In the genomic region with DNA sequence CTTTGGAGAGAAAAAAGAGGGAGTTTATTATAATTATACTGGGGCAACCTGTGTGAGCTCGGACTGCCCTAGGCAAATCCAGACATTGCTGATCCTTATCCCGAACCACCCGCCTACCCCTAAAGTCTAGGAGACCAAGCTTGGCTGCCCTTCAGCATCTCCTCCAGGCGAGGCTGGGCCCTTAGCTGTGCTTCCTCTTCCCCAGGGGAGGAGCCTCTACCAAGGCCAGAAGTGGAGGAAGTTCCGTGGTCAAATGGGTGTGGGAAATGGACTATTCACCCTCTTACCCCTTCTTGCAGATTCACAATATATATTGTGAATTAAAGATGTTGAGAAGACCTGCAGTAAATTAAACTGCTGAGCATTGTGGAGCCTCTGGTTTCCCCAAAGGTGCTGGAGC, we compare ENCODE assay signal across 16 cellular contexts.
DNase-seq lines count a peak whose midpoint lies in the region; ATAC-seq, FAIRE-seq and TF ChIP-seq lines count a peak whose summit lies in the region.
"Had no signal": no experiment of that assay in that cellular context is flagged by ENCODE, and none has a peak within 500 bp of the region (broad histone marks: within the 10 kb centered on the region; RNA-seq: fewer than 3 reads in every experiment).

No MANE protein-coding gene starts in this region.

- H3K9me3 ChIP-seq in right lobe of liver, result no peaks in the 10 kb centered on the region
- H3K9me3 ChIP-seq in HepG2 (ENCODE audit: low read length), result no peaks in the 10 kb centered on the region
- H3K9me3 ChIP-seq in K562 (replicated peaks; ENCODE audit: control insufficient read depth, insufficient read depth, low read depth, low read length), result no peaks in the 10 kb centered on the region
- H3K9me3 ChIP-seq in left lung, result no peaks in the 10 kb centered on the region
- no peaks in the 10 kb centered on the region for H3K9me3 ChIP-seq in upper lobe of right lung
- no peaks in the 10 kb centered on the region for H3K9me3 ChIP-seq in neuronal stem cell (replicated peaks in 1 of 2; ENCODE audit: control insufficient read depth in 2 of 2, insufficient read depth in 1 of 2, low read depth in 1 of 2, low read length in 2 of 2)
- no peaks in the 10 kb centered on the region for H3K9me3 ChIP-seq in endodermal cell (ENCODE audit: control insufficient read depth, low read length)
- H3K9me3 ChIP-seq: SJSA1 had no signal

- H3K18ac ChIP-seq in neuronal stem cell (ENCODE audit: low read length), result no peak overlapping the region

- CTCF ChIA-PET in HepG2 (lab: Yijun Ruan, JAX; ENCODE audit: low intra/inter-chr PET ratio, low total read pairs), result no interaction called here
- CTCF ChIA-PET in K562 (lab: Yijun Ruan, JAX; ENCODE audit: low intra/inter-chr PET ratio), result no interaction called here

- H2AK5ac ChIP-seq in neuronal stem cell (ENCODE audit: low read depth, low read length), result no peak overlapping the region

- no peak overlapping the region for H2BK15ac ChIP-seq in neuronal stem cell (ENCODE audit: low read length)

- H3K4me3 ChIP-seq in right lobe of liver (no peak overlapping the region), HepG2 (replicated peaks in 1 of 3; ENCODE audit: insufficient read depth in 1 of 3, low read depth in 2 of 3, low read length in 3 of 3) (no peak overlapping the region), K562 (no peak overlapping the region), left lung (no peak overlapping the region), upper lobe of right lung (no peak overlapping the region), neuronal stem cell (ENCODE audit: low read length in 2 of 2) (no peak overlapping the region), endodermal cell (ENCODE audit: low read length) (no peak overlapping the region)
- H3K4me3 ChIP-seq: GM23338, SJSA1 had no signal

- H3K9ac ChIP-seq in HepG2 (ENCODE audit: insufficient read depth, low read depth, low read length) (no peak overlapping the region), K562 (ENCODE audit: insufficient read depth in 1 of 2, low read depth in 2 of 2, low read length in 2 of 2) (no peak overlapping the region), neuronal stem cell (ENCODE audit: low read depth, low read length, poor library complexity) (no peak overlapping the region), endodermal cell (ENCODE audit: extremely low read depth, low read length, poor library complexity, severe bottlenecking) (no peak overlapping the region)

- no peak overlapping the region for H3K23ac ChIP-seq in neuronal stem cell (ENCODE audit: low read depth, low read length, poor library complexity)

- no peaks in the 10 kb centered on the region for H3K27me3 ChIP-seq in right lobe of liver
- peaks cover 6 to 53% of the 10 kb centered on the region in 2 experiments for H3K27me3 ChIP-seq in HepG2 (ENCODE audit: control insufficient read depth in 1 of 2, insufficient read depth in 2 of 2, low read length in 2 of 2)
- H3K27me3 ChIP-seq in K562 (ENCODE audit: control insufficient read depth in 2 of 2, insufficient read depth in 2 of 2, low read length in 2 of 2), result no peaks in the 10 kb centered on the region
- peaks cover 0 to 6% of the 10 kb centered on the region in 2 donors for H3K27me3 ChIP-seq in left lung
- H3K27me3 ChIP-seq in upper lobe of right lung, result no peaks in the 10 kb centered on the region
- H3K27me3 ChIP-seq in neuronal stem cell (ENCODE audit: control insufficient read depth in 3 of 3, insufficient read depth in 3 of 3, low read depth in 1 of 3, low read length in 3 of 3), result peaks cover 0 to 5% (median 0%) of the 10 kb centered on the region in 3 experiments
- peaks cover 16% of the 10 kb centered on the region for H3K27me3 ChIP-seq in endodermal cell (ENCODE audit: control insufficient read depth, insufficient read depth, low read length, poor library complexity, severe bottlenecking)
- H3K27me3 ChIP-seq: SJSA1 had no signal

- no peak for TF ChIP-seq RAD21 in HepG2 (CRISPR knock-in tag; IDR thresholded peaks at IDR 0.05)
- no peak for TF ChIP-seq RAD21 in K562 (CRISPR knock-in tag; conservative IDR thresholded peaks at IDR 0.05 in 1 of 2, IDR thresholded peaks at IDR 0.05 in 1 of 2)

- no peaks in the 10 kb centered on the region for H3K9me1 ChIP-seq in K562 (ENCODE audit: control insufficient read depth, insufficient read depth, low read length)

- H3K4me2 ChIP-seq in HepG2 (ENCODE audit: low read depth, low read length) (no peak overlapping the region), K562 (ENCODE audit: insufficient read depth, low read length) (no peak overlapping the region), neuronal stem cell (ENCODE audit: insufficient read depth, low read length, poor library complexity, severe bottlenecking) (no peak overlapping the region)
- H3K4me2 ChIP-seq: GM23338 had no signal

- H3K36me3 Mint-ChIP-seq in endodermal cell (ENCODE audit: low read depth), result no peaks in the 10 kb centered on the region
- H3K36me3 Mint-ChIP-seq: IgD-negative memory B cell had no signal

- no peak overlapping the region for H3K27ac ChIP-seq in right lobe of liver
- no peak overlapping the region for H3K27ac ChIP-seq in HepG2 (ENCODE audit: extremely low read length, insufficient read depth, low read length)
- no peak overlapping the region for H3K27ac ChIP-seq in K562 (ENCODE audit: extremely low read depth, low read depth, low read length)
- H3K27ac ChIP-seq in left lung, result no peak overlapping the region
- no peak overlapping the region for H3K27ac ChIP-seq in upper lobe of right lung
- H3K27ac ChIP-seq in neuronal stem cell (replicated peaks; ENCODE audit: low read length), result no peak overlapping the region
- H3K27ac ChIP-seq in endodermal cell (ENCODE audit: low read depth, low read length), result no peak overlapping the region
- H3K27ac ChIP-seq: SJSA1 had no signal

- H3K79me1 ChIP-seq in neuronal stem cell (ENCODE audit: low read depth, low read length), result no peaks in the 10 kb centered on the region

- intact Hi-C loops in right lobe of liver (cut with DNase I), result no loop called here
- intact Hi-C loops in HepG2 (cut with micrococcal nuclease; ENCODE audit: unreplicated experiment), result no loop called here
- intact Hi-C loops in K562 (cut with micrococcal nuclease), result loop anchor here (10.0 kb wide), 1 partner anchor 157 kb away; the partner anchor contains the start of gene HES1
- intact Hi-C loops in left lung (cut with DNase I), result loop anchor here in 1 of 2 donors (10.0 kb wide), 1 partner anchor 183 kb away; no protein-coding TSS in a partner anchor
- intact Hi-C loops in upper lobe of right lung (cut with DNase I), result no loop called here

- BruUV-seq in HepG2 (replicated peaks; lab: Mats Ljungman, UMichigan) (no TSS peak), K562 (replicated peaks; lab: Mats Ljungman, UMichigan) (no TSS peak)

- no peak overlapping the region for H4K91ac ChIP-seq in neuronal stem cell (ENCODE audit: low read depth, low read length, poor library complexity)

- no peaks in the 10 kb centered on the region for H4K20me1 ChIP-seq in HepG2 (ENCODE audit: insufficient read depth, low read length)
- no peaks in the 10 kb centered on the region for H4K20me1 ChIP-seq in K562 (replicated peaks; ENCODE audit: control insufficient read depth, insufficient read depth, low read length)

- TF ChIP-seq POLR2A in right lobe of liver (IDR thresholded peaks at IDR 0.05) (no peak), HepG2 (IDR thresholded peaks at IDR 0.05; ENCODE audit: insufficient read depth in 1 of 2, low read depth in 2 of 2, low read length in 2 of 2) (no peak), K562 (conservative IDR thresholded peaks at IDR 0.05) (no peak)

- FAIRE-seq in HepG2 (lab: Jason Lieb, UNC), result no peak
- FAIRE-seq in K562 (lab: Jason Lieb, UNC), result no peak

- TF ChIP-seq CTCF in right lobe of liver (IDR thresholded peaks at IDR 0.05), result no peak
- no peak for TF ChIP-seq CTCF in HepG2 (CRISPR knock-in tag; IDR thresholded peaks at IDR 0.05)
- TF ChIP-seq CTCF in K562 (IDR thresholded peaks at IDR 0.05 in 2 of 3, conservative IDR thresholded peaks at IDR 0.05 in 1 of 3; ENCODE audit: insufficient read depth in 2 of 3, low read depth in 1 of 3, low read length in 3 of 3), result no peak
- no peak for TF ChIP-seq CTCF in left lung (IDR thresholded peaks at IDR 0.05)
- TF ChIP-seq CTCF in upper lobe of right lung (IDR thresholded peaks at IDR 0.05), result no peak
- no peak for TF ChIP-seq CTCF in endodermal cell (conservative IDR thresholded peaks at IDR 0.05)

- no peak overlapping the region for H2BK12ac ChIP-seq in neuronal stem cell (ENCODE audit: low read length)

- no peak overlapping the region for H3K27ac Mint-ChIP-seq in endodermal cell
- H3K27ac Mint-ChIP-seq: GM23338, IgD-negative memory B cell had no signal

- no peaks in the 10 kb centered on the region for H3K79me2 ChIP-seq in HepG2 (ENCODE audit: insufficient read depth, low read length)
- H3K79me2 ChIP-seq in K562 (ENCODE audit: control insufficient read depth, insufficient read depth, low read length), result no peaks in the 10 kb centered on the region

- no peak overlapping the region for H4K8ac ChIP-seq in neuronal stem cell (ENCODE audit: low read depth, low read length)

- H2AFZ ChIP-seq in HepG2 (ENCODE audit: low read length) (no peak overlapping the region), K562 (ENCODE audit: low read depth, low read length) (peak overlapping the region; percentile 48), neuronal stem cell (ENCODE audit: low read length) (no peak overlapping the region)
- H2AFZ ChIP-seq: GM23338 had no signal

- H3K4me1 ChIP-seq in right lobe of liver (peaks cover 0 to 7% (median 0%) of the 10 kb centered on the region in 4 donors), HepG2 (ENCODE audit: insufficient read depth, low read length) (peaks cover 17% of the 10 kb centered on the region), K562 (replicated peaks in 1 of 2; ENCODE audit: control insufficient read depth in 2 of 2, insufficient read depth in 2 of 2, low read length in 2 of 2) (peaks cover 10 to 29% of the 10 kb centered on the region in 2 experiments; a peak in 4 of 5 replicates), left lung (peaks cover 8 to 26% of the 10 kb centered on the region in 2 donors), upper lobe of right lung (peaks cover 21% of the 10 kb centered on the region), neuronal stem cell (ENCODE audit: control insufficient read depth in 2 of 2, insufficient read depth in 1 of 2, low read depth in 1 of 2, low read length in 2 of 2) (peaks cover 14 to 18% of the 10 kb centered on the region in 2 donors), endodermal cell (ENCODE audit: control insufficient read depth, insufficient read depth, low read length) (peaks cover 26% of the 10 kb centered on the region)

- TF ChIP-seq EP300 in HepG2 (IDR thresholded peaks at IDR 0.05; ENCODE audit: low read depth in 2 of 2, low read length in 2 of 2), result no peak
- no peak for TF ChIP-seq EP300 in HepG2 (CRISPR knock-in tag; IDR thresholded peaks at IDR 0.05; ENCODE audit: borderline replicate concordance)
- TF ChIP-seq EP300 in K562 (IDR thresholded peaks at IDR 0.05; ENCODE audit: low read length), result no peak

- DNase-seq in right lobe of liver (no peak), HepG2 (ENCODE audit: low spot score) (no peak), K562 (ENCODE audit: extremely low read depth in 1 of 4, low spot score in 3 of 4) (no peak), left lung (peak in 1 of 2 donors; percentile 55), upper lobe of right lung (no peak), neuronal stem cell (ENCODE audit: low spot score) (no peak), endodermal cell (no peak), hypothalamus (lab: John Stamatoyannopoulos, UW) (no peak)
- DNase-seq: DMS153, EL, NCI-H1092 treated with DMSO at 0.1 percent for 48 hours, NCI-H1694 treated with DMSO at 0.1 percent for 48 hours, RPMI8226 had no signal

- in situ Hi-C loops in HepG2 (cut with HindIII; ENCODE audit: extremely low pct_ligation_motif_present, low pct_unique_long_range_greater_than_20kb) (no loop called here), K562 (cut with MboI) (no loop called here)

- H3K4me1 Mint-ChIP-seq in endodermal cell, result peaks cover 63% of the 10 kb centered on the region

- H3K27me3 Mint-ChIP-seq in endodermal cell (ENCODE audit: insufficient read depth), result peaks cover 29% of the 10 kb centered on the region

- H2BK5ac ChIP-seq in neuronal stem cell (ENCODE audit: low read length), result no peak overlapping the region

- no peak overlapping the region for H3K4ac ChIP-seq in neuronal stem cell (ENCODE audit: low read length)

- H3K4me3 Mint-ChIP-seq in endodermal cell, result no peak overlapping the region
- H3K4me3 Mint-ChIP-seq: GM23338, IgD-negative memory B cell had no signal

- WGBS in right lobe of liver (ENCODE audit: insufficient coverage, low coverage, low lambda C conversion rate, missing lambda C conversion rate), result 70% methylated on average over 4 of the region's 5 CpGs
- WGBS in HepG2 (ENCODE audit: low lambda C conversion rate), result 69% methylated on average over 5 of the region's 5 CpGs
- WGBS in K562 (ENCODE audit: insufficient coverage, low coverage, missing lambda C conversion rate), result 31% methylated on average over 4 of the region's 5 CpGs
- WGBS in neuronal stem cell (ENCODE audit: extremely low coverage in 2 of 2, insufficient read length in 2 of 2, insufficient replicate concordance in 1 of 2), 2 donors, result no CpG with 5 or more reads among the region's 5 CpGs
- WGBS in endodermal cell (ENCODE audit: insufficient coverage in 1 of 2, insufficient read length in 1 of 2), 2 experiments, result 87 to 100% methylated on average over 1 to 4 of the region's 5 CpGs

- POLR2A ChIA-PET in HepG2 (lab: Yijun Ruan, JAX) (no interaction called here), K562 (lab: Yijun Ruan, JAX) (no interaction called here)

- no peaks in the 10 kb centered on the region for H3K36me3 ChIP-seq in right lobe of liver
- no peaks in the 10 kb centered on the region for H3K36me3 ChIP-seq in HepG2 (replicated peaks in 1 of 2; ENCODE audit: control insufficient read depth in 1 of 2, insufficient read depth in 2 of 2, low read length in 2 of 2)
- H3K36me3 ChIP-seq in K562 (ENCODE audit: control insufficient read depth, insufficient read depth, low read length), result no peaks in the 10 kb centered on the region
- no peaks in the 10 kb centered on the region for H3K36me3 ChIP-seq in left lung
- no peaks in the 10 kb centered on the region for H3K36me3 ChIP-seq in upper lobe of right lung
- H3K36me3 ChIP-seq in neuronal stem cell (replicated peaks in 1 of 2; ENCODE audit: control insufficient read depth in 2 of 2, insufficient read depth in 2 of 2, low read length in 2 of 2), result no peaks in the 10 kb centered on the region
- no peaks in the 10 kb centered on the region for H3K36me3 ChIP-seq in endodermal cell (ENCODE audit: control insufficient read depth, insufficient read depth, low read length)
- H3K36me3 ChIP-seq: SJSA1 had no signal

- ATAC-seq in right lobe of liver (peak; percentile 23 to 52 (median 40)), HepG2 (no peak), K562 (peak; percentile 29; the same call in 1 of the 3 replicates), left lung (peak; percentile 34), upper lobe of right lung (peak; percentile 75)
- ATAC-seq: GM23338 had no signal

- H3K14ac ChIP-seq in neuronal stem cell (ENCODE audit: low read length), result no peak overlapping the region

- no peak overlapping the region for H2BK120ac ChIP-seq in neuronal stem cell (ENCODE audit: low read depth, low read length)

- no peaks in the 10 kb centered on the region for H3K9me3 Mint-ChIP-seq in endodermal cell
- H3K9me3 Mint-ChIP-seq: GM23338, IgD-negative memory B cell had no signal
